ENCODE assay signal across 23 cellular contexts in genomic region chr3:31466016-31466415, GRCh38.
DNase-seq lines count a peak whose midpoint lies in the region; ATAC-seq and TF ChIP-seq lines count a peak whose summit lies in the region.
"Had no signal": no experiment of that assay in that cellular context is flagged by ENCODE, and none has a peak within 500 bp of the region (broad histone marks: within the 10 kb centered on the region; RNA-seq: fewer than 3 reads in every experiment).

No MANE protein-coding gene starts in this region.

- H3K4me3 ChIP-seq in MG63: no peak overlapping the region
- no peak overlapping the region for H3K4me3 ChIP-seq in esophagus muscularis mucosa
- H3K4me3 ChIP-seq in suprapubic skin: no peak overlapping the region
- H3K4me3 ChIP-seq: thyroid gland had no signal

- no peaks in the 10 kb centered on the region for H3K36me3 Mint-ChIP-seq in stimulated activated effector memory CD8-positive, alpha-beta T cell treated with anti-CD3 and anti-CD28 coated beads, Interleukin-12 subunit alpha, Interleukin-12 subunit beta, amount 100 ng/mL, for 72 hours

- TF ChIP-seq EP300 in esophagus muscularis mucosa (IDR thresholded peaks at IDR 0.05) (no peak), suprapubic skin (IDR thresholded peaks at IDR 0.05) (no peak)

- no peak overlapping the region for H3K27ac Mint-ChIP-seq in stimulated activated effector memory CD8-positive, alpha-beta T cell treated with anti-CD3 and anti-CD28 coated beads, Interleukin-12 subunit alpha, Interleukin-12 subunit beta, amount 100 ng/mL, for 72 hours

- H3K9me3 ChIP-seq in MG63: no peaks in the 10 kb centered on the region
- no peaks in the 10 kb centered on the region for H3K9me3 ChIP-seq in esophagus muscularis mucosa
- no peaks in the 10 kb centered on the region for H3K9me3 ChIP-seq in suprapubic skin
- H3K9me3 ChIP-seq: thyroid gland had no signal

- H3K4me1 Mint-ChIP-seq in stimulated activated effector memory CD8-positive, alpha-beta T cell treated with anti-CD3 and anti-CD28 coated beads, Interleukin-12 subunit alpha, Interleukin-12 subunit beta, amount 100 ng/mL, for 72 hours: peaks cover 32% of the 10 kb centered on the region

- H3K4me3 Mint-ChIP-seq in stimulated activated effector memory CD8-positive, alpha-beta T cell treated with anti-CD3 and anti-CD28 coated beads, Interleukin-12 subunit alpha, Interleukin-12 subunit beta, amount 100 ng/mL, for 72 hours: no peak overlapping the region

- TF ChIP-seq POLR2A in esophagus muscularis mucosa (IDR thresholded peaks at IDR 0.05; ENCODE audit: low read depth) (no peak), suprapubic skin (IDR thresholded peaks at IDR 0.05) (no peak)

- intact Hi-C loops in esophagus muscularis mucosa (cut with DNase I): no loop called here

- H3K9me3 Mint-ChIP-seq in stimulated activated effector memory CD8-positive, alpha-beta T cell treated with anti-CD3 and anti-CD28 coated beads, Interleukin-12 subunit alpha, Interleukin-12 subunit beta, amount 100 ng/mL, for 72 hours: no peaks in the 10 kb centered on the region

- H3K4me1 ChIP-seq in esophagus muscularis mucosa (peaks cover 0 to 8% (median 3%) of the 10 kb centered on the region in 4 donors), suprapubic skin (peaks cover 15% of the 10 kb centered on the region)
- H3K4me1 ChIP-seq: thyroid gland had no signal

- TF ChIP-seq CTCF in esophagus muscularis mucosa (IDR thresholded peaks at IDR 0.05) (no peak), GM20000 (IDR thresholded peaks at IDR 0.05; ENCODE audit: extremely low read depth, missing control alignments) (no peak), suprapubic skin (IDR thresholded peaks at IDR 0.05) (no peak)

- no peak for ATAC-seq in stimulated activated effector memory CD8-positive, alpha-beta T cell treated with anti-CD3 and anti-CD28 coated beads, Interleukin-12 subunit alpha, Interleukin-12 subunit beta, amount 100 ng/mL, for 72 hours
- ATAC-seq: left cardiac atrium had no signal

- H3K36me3 ChIP-seq in MG63 (no peaks in the 10 kb centered on the region), esophagus muscularis mucosa (no peaks in the 10 kb centered on the region), suprapubic skin (no peaks in the 10 kb centered on the region)
- H3K36me3 ChIP-seq: thyroid gland had no signal

- no peak overlapping the region for H3K27ac ChIP-seq in esophagus muscularis mucosa (replicated peaks in 1 of 4)
- H3K27ac ChIP-seq in suprapubic skin: no peak overlapping the region
- H3K27ac ChIP-seq: HL-60, thyroid gland had no signal

- H3K27me3 ChIP-seq in MG63 (no peaks in the 10 kb centered on the region), esophagus muscularis mucosa (no peaks in the 10 kb centered on the region), suprapubic skin (no peaks in the 10 kb centered on the region)
- H3K27me3 ChIP-seq: thyroid gland had no signal

- peak; percentile 23 for DNase-seq in GM03348 (ENCODE audit: low spot score)
- peak; percentile 2 for DNase-seq in MG63
- peak; percentile 2 for DNase-seq in esophagus muscularis mucosa (ENCODE audit: extremely low spot score)
- DNase-seq in renal cortical epithelial cell (ENCODE audit: low read depth): peak; percentile 4
- no peak for DNase-seq in stimulated activated effector memory CD8-positive, alpha-beta T cell treated with anti-CD3 and anti-CD28 coated beads, Interleukin-12 subunit alpha, Interleukin-12 subunit beta, amount 100 ng/mL, for 72 hours (ENCODE audit: low spot score in 2 of 2)
- DNase-seq in GM20000 (ENCODE audit: low spot score): no peak
- no peak for DNase-seq in suprapubic skin (ENCODE audit: low spot score in 2 of 2)
- DNase-seq: activated CD4-positive, alpha-beta T cell treated with anti-CD3 and anti-CD28 coated beads, Interleukin-2, amount 50 U/mL, for 1 hour; activated CD8-positive, alpha-beta memory T cell treated with anti-CD3 and anti-CD28 coated beads, Interleukin-2, amount 50 U/mL, for 4 hours; activated effector memory CD4-positive, alpha-beta T cell treated with anti-CD3 and anti-CD28 coated beads, Interleukin-2, amount 50 U/mL, for 16 hours; AML-193; amygdala; COR-L47; erythroblast; left cardiac atrium; NCI-H1694 treated with DMSO at 0.1 percent for 48 hours; NCI-H2227 treated with DMSO at 0.1 percent for 48 hours; posterior cingulate gyrus; stimulated activated CD4-positive, alpha-beta T cell treated with anti-CD3 and anti-CD28 coated beads, Interleukin-2, amount 100 ng/mL, for 24 hours; stimulated activated naive CD4-positive, alpha-beta T cell; T-helper 1 cell; thyroid gland had no signal

Comparison
In these comparisons a context has a peak if more than half of its experiments do, and no peak if none do; other contexts are left out.
1. DNase-seq: peak in GM03348 (single experiment), MG63 (single experiment), esophagus muscularis mucosa (single experiment) and renal cortical epithelial cell (single experiment); none in stimulated activated effector memory CD8-positive, alpha-beta T cell treated with anti-CD3 and anti-CD28 coated beads, Interleukin-12 subunit alpha, Interleukin-12 subunit beta, amount 100 ng/mL, for 72 hours (0 of 2), GM20000 (single experiment) and suprapubic skin (0 of 2).